ENCODE assay signal across 17 cellular contexts in the genomic region with DNA sequence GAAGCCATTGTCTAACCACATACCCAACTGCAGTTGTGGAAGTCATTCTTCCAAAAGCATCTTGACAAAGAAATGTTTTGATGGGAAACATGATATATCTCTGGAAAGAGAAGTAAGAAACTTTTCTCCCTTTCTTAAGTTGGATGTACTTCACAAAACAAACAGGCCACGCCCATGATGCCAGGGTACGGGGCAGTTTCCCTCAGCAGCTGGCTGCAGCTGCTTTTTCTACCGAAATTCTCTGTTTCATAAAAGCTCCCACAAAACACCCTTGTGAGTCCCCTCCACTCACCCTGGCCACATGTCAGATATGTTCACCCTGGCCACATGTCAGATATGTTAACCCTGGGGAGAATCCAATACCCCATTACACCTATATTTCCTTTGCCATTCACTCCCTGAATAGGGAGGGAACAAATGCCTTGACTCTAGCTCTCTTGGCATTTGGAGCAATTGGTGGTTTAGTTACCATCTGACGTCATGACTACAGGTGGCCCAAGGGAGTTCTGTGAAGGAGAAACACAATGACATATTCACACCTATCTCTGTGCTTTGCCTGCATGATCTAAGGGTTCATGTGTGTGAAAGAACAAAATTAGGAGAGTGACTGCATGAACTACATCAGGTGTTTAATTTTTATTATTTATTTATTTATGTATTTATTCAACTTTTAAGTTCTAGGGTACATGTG.
"Had no signal": no experiment of that assay in that cellular context is flagged by ENCODE, and none has a peak within 500 bp of the region (broad histone marks: within the 10 kb centered on the region; RNA-seq: fewer than 3 reads in every experiment).

No MANE protein-coding gene starts in this region.

- H3K9me3 ChIP-seq: esophagus squamous epithelium, pancreas, testis had no signal

- DNase-seq: activated CD4-positive, alpha-beta T cell treated with anti-CD3 and anti-CD28 coated beads for 48 hours; activated CD8-positive, alpha-beta memory T cell treated with anti-CD3 and anti-CD28 coated beads, Interleukin-2, amount 50 U/mL, for 48 hours; activated CD8-positive, alpha-beta T cell treated with anti-CD3 and anti-CD28 coated beads, Interleukin-2, amount 10 ng/mL, durations not matched to agents 7 days and 5 days; activated naive CD4-positive, alpha-beta T cell treated with Interleukin-2 at 50 U/mL for 16 hours; activated naive CD8-positive, alpha-beta T cell treated with anti-CD3 and anti-CD28 coated beads, Interleukin-2, amount 50 U/mL, for 24 hours; esophagus squamous epithelium; foreskin fibroblast; heart right ventricle; mesendoderm; pancreas; stimulated activated CD4-positive, alpha-beta T cell treated with anti-CD3 and anti-CD28 coated beads, Interleukin-4, amount 100 ng/mL, for 4 hours; stimulated activated naive CD8-positive, alpha-beta T cell treated with anti-CD3 and anti-CD28 coated beads, Interleukin-15, amount 100 ng/mL, for 72 hours; testis had no signal

- H3K27ac ChIP-seq: heart right ventricle, neural progenitor cell, pancreas, testis had no signal

- H3K27ac Mint-ChIP-seq: activated CD8-positive, alpha-beta T cell treated with anti-CD3 and anti-CD28 coated beads, Interleukin-2, amount 10 ng/mL, durations not matched to agents 7 days and 5 days; activated naive CD8-positive, alpha-beta T cell treated with anti-CD3 and anti-CD28 coated beads, Interleukin-2, amount 50 U/mL, for 24 hours; neural progenitor cell; stimulated activated naive CD8-positive, alpha-beta T cell treated with anti-CD3 and anti-CD28 coated beads, Interleukin-15, amount 100 ng/mL, for 72 hours; WTC11 had no signal

- H3K4me1 ChIP-seq: pancreas had no signal

- H3K36me3 ChIP-seq: esophagus squamous epithelium, pancreas had no signal

- H3K4me3 Mint-ChIP-seq: activated CD8-positive, alpha-beta T cell treated with anti-CD3 and anti-CD28 coated beads, Interleukin-2, amount 10 ng/mL, durations not matched to agents 7 days and 5 days; activated naive CD8-positive, alpha-beta T cell treated with anti-CD3 and anti-CD28 coated beads, Interleukin-2, amount 50 U/mL, for 24 hours; activated T-helper 1 cell treated with anti-CD3 and anti-CD28 coated beads, Interleukin-12 subunit alpha, Interleukin-12 subunit beta, Interleukin-2, Interleukin-4 antibody, amounts not matched to agents 30 ng/mL and 10 ng/mL and 1 ng/mL, durations not matched to agents 14 hours and 24 hours and 36 hours; neural progenitor cell; stimulated activated naive CD8-positive, alpha-beta T cell treated with anti-CD3 and anti-CD28 coated beads, Interleukin-15, amount 100 ng/mL, for 72 hours; WTC11 had no signal

- H3K4me1 Mint-ChIP-seq: stimulated activated naive CD8-positive, alpha-beta T cell treated with anti-CD3 and anti-CD28 coated beads, Interleukin-15, amount 100 ng/mL, for 72 hours had no signal

- ATAC-seq: activated CD8-positive, alpha-beta T cell treated with anti-CD3 and anti-CD28 coated beads, Interleukin-2, amount 10 ng/mL, durations not matched to agents 7 days and 5 days; activated naive CD8-positive, alpha-beta T cell treated with anti-CD3 and anti-CD28 coated beads, Interleukin-2, amount 50 U/mL, for 24 hours; heart right ventricle; left lobe of liver; pancreas; stimulated activated naive CD8-positive, alpha-beta T cell treated with anti-CD3 and anti-CD28 coated beads, Interleukin-15, amount 100 ng/mL, for 72 hours; WTC11 had no signal

- H3K4me3 ChIP-seq: esophagus squamous epithelium, heart right ventricle, neural progenitor cell, pancreas, testis had no signal

- H3K27me3 Mint-ChIP-seq: activated naive CD8-positive, alpha-beta T cell treated with anti-CD3 and anti-CD28 coated beads, Interleukin-2, amount 50 U/mL, for 24 hours; stimulated activated naive CD8-positive, alpha-beta T cell treated with anti-CD3 and anti-CD28 coated beads, Interleukin-15, amount 100 ng/mL, for 72 hours had no signal

- H3K9me3 Mint-ChIP-seq: activated T-helper 1 cell treated with anti-CD3 and anti-CD28 coated beads, Interleukin-12 subunit alpha, Interleukin-12 subunit beta, Interleukin-2, Interleukin-4 antibody, amounts not matched to agents 30 ng/mL and 10 ng/mL and 1 ng/mL, durations not matched to agents 14 hours and 24 hours and 36 hours; WTC11 had no signal

- H3K27me3 ChIP-seq: esophagus squamous epithelium, heart right ventricle, neural progenitor cell, pancreas, testis had no signal
